8 cellular contexts compared by ENCODE assay signal in the genomic region with DNA sequence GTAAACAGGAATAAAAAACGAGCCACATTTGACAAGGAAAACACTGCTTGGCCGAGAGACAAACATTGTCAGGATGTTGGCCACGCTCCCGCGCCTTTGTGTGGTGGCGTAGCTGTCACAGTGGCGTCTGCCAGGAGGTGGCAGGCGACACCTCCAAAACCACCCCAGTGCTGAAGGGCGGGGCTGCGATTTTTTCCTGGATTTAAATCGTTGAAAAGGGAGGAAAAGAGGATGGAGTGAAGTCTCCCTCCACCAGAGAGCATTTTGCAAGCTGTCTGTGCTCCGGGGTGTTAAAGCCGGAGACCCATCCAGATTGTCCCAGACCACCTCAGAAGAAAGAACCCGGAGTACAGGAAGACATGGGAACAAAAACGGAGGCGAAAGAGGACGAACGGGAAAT. TPM values are rescaled to one million over a fixed set of nuclear protein-coding genes. Genes with fewer than 3 reads are reported as not detected.
DNase-seq lines count a peak whose midpoint lies in the region; ATAC-seq and TF ChIP-seq lines count a peak whose summit lies in the region.

No MANE protein-coding gene starts in this region.

- peaks cover 0 to 3% (median 0%) of the 10 kb centered on the region in 7 donors for H3K9me3 Mint-ChIP-seq in CD14-positive monocyte

- H3K36me3 ChIP-seq in parathyroid adenoma (ENCODE audit: control insufficient read depth, insufficient read depth, low read length): no peaks in the 10 kb centered on the region

- H3K9ac ChIP-seq in parathyroid adenoma: no peak overlapping the region

- H3K4me3 ChIP-seq in HL-60 (replicated peaks; ENCODE audit: insufficient read depth, low read length) (no peak overlapping the region), parathyroid adenoma (ENCODE audit: low read depth, low read length) (no peak overlapping the region)

- H3K27ac ChIP-seq in HL-60 (replicated peaks) (no peak overlapping the region), parathyroid adenoma (peak overlapping the region; percentile 5)

- TF ChIP-seq CTCF in CD14-positive monocyte (IDR thresholded peaks at IDR 0.05): peak; percentile 62
- peak; percentile 15 for TF ChIP-seq CTCF in HL-60 (IDR thresholded peaks at IDR 0.05; ENCODE audit: insufficient read depth, low read length)
- peak; percentile 91 for TF ChIP-seq CTCF in parathyroid adenoma (IDR thresholded peaks at IDR 0.05)

- peaks cover 4 to 7% (median 6%) of the 10 kb centered on the region in 3 donors for H3K27me3 Mint-ChIP-seq in CD14-positive monocyte (ENCODE audit: low read depth in 3 of 3)

- H3K27ac Mint-ChIP-seq in CD14-positive monocyte: no peak overlapping the region

- intact Hi-C loops in CD14-positive monocyte (cut with micrococcal nuclease) (loop anchor here (5.0 kb wide), 2 partner anchors 187 to 202 kb away; partner anchors contain the start of gene TIMM22 (in 1 of the 2)), cardiac septum (cut with DNase I) (loop anchor here (1.0 to 5.0 kb wide), 3 partner anchors 82 to 262 kb away; no protein-coding TSS in a partner anchor)

- H3K4me3 Mint-ChIP-seq in CD14-positive monocyte: peak overlapping the region in 1 of 2 donors; percentile 51

- no peak for ATAC-seq in HG03108 (IDR thresholded peaks at IDR 0.05; ENCODE audit: unreplicated experiment)
- ATAC-seq in GM21619 (IDR thresholded peaks at IDR 0.05; ENCODE audit: unreplicated experiment): no peak

- H3K4me1 ChIP-seq in parathyroid adenoma: peaks cover 3% of the 10 kb centered on the region

- H3K36me3 Mint-ChIP-seq in CD14-positive monocyte: peaks cover 27 to 32% of the 10 kb centered on the region in 2 donors

- H3K27me3 ChIP-seq in HL-60 (ENCODE audit: insufficient read depth, poor library complexity, severe bottlenecking) (no peaks in the 10 kb centered on the region), parathyroid adenoma (ENCODE audit: control insufficient read depth, insufficient read depth, low read length) (no peaks in the 10 kb centered on the region)

- peak overlapping the region; percentile 24 for H3K4me2 ChIP-seq in parathyroid adenoma (ENCODE audit: low read length)

- H3K9me3 ChIP-seq in parathyroid adenoma (ENCODE audit: control insufficient read depth, low read length): no peaks in the 10 kb centered on the region

- peaks cover 7% of the 10 kb centered on the region for H3K4me1 Mint-ChIP-seq in CD14-positive monocyte

- no peak for DNase-seq in CD14-positive monocyte (ENCODE audit: low spot score)
- DNase-seq in HL-60 (ENCODE audit: low read depth in 1 of 2, low spot score in 1 of 2): no peak
- peak; percentile 69 for DNase-seq in RPMI7951 (ENCODE audit: low read depth)
- peak in 57 of 58 donors; percentile 20 to 90 (median 77) for DNase-seq in anterior cingulate cortex (lab: John Stamatoyannopoulos, UW)
- DNase-seq in cardiac septum (ENCODE audit: low spot score): peak; percentile 88

- H2AFZ ChIP-seq in parathyroid adenoma: peak overlapping the region; percentile 40

- H3K79me2 ChIP-seq in parathyroid adenoma: no peaks in the 10 kb centered on the region

RNA-seq across cellular contexts. Expression of gene MRM3, which starts 12.7 kb away (rescaled TPM):
- polyA plus RNA-seq in CD14-positive monocyte: 10 to 100 TPM; 12.8 to 15.4 TPM
- total RNA-seq in RPMI7951 (2014; rRNA removed; shearing (Covaris generic)): 13.5 and 23.7 TPM in 2 replicates
- 15.9 TPM for total RNA-seq in cardiac septum

RNA-seq across cellular contexts. Expression of gene GLOD4, which starts 12.8 kb away (rescaled TPM):
- polyA plus RNA-seq in CD14-positive monocyte: 10 to 100 TPM; 41.8 to 50.6 TPM
- 39.3 and 60.1 TPM in 2 replicates for total RNA-seq in RPMI7951 (2014; rRNA removed; shearing (Covaris generic))
- total RNA-seq in cardiac septum: 33.8 TPM

RNA-seq across cellular contexts. Expression of gene GEMIN4, which starts 42.8 kb away (rescaled TPM):
- 10 to 100 TPM in 1 of 2 donors, 1 to 10 TPM in 1; 8.8 to 10.6 TPM for polyA plus RNA-seq in CD14-positive monocyte
- 7.7 and 8.4 TPM in 2 replicates for total RNA-seq in RPMI7951 (2014; rRNA removed; shearing (Covaris generic))
- total RNA-seq in cardiac septum: 10.9 TPM

Comparison
In these comparisons a context has a peak if more than half of its experiments do, and no peak if none do; other contexts are left out.
1. DNase-seq: peak in RPMI7951 (single experiment), anterior cingulate cortex (57 of 58) and cardiac septum (single experiment); none in CD14-positive monocyte (single experiment) and HL-60 (0 of 2).
2. CTCF ChIP-seq: peak in every context shown above with its lines; median percentile 91 in parathyroid adenoma; 62 in CD14-positive monocyte; 15 in HL-60.